Comparison of ENCODE assay signal across 17 cellular contexts in the genomic region with DNA sequence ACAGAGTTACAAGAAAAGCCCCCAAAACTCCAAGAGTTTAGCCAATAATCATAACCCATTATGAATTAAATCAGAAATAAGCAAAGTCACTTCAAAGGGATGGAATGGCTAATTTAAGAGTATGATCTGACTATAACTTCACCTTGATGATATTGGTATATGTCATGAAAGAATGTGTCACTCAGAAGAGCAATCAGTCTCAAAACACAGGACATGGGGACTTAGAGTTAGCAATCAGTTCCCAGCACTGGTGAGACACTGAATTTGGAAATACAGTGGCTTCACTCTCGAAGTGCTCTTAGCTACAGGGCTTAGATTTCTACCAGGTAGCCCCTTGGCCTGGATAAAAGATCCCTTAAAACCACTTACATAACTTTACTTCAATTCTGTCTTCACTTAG.
A peak's percentile ranks its signal among the peaks of the same experiment; 100 is the strongest.
DNase-seq lines count a peak whose midpoint lies in the region; ATAC-seq lines count a peak whose summit lies in the region.
"Had no signal": no experiment of that assay in that cellular context is flagged by ENCODE, and none has a peak within 500 bp of the region (broad histone marks: within the 10 kb centered on the region; RNA-seq: fewer than 3 reads in every experiment).

No MANE protein-coding gene starts in this region.

- peaks cover 39% of the 10 kb centered on the region for H3K4me1 ChIP-seq in ACC112 (ENCODE audit: control insufficient read depth, insufficient read depth, low read length, unreplicated experiment)

- H3K36me3 Mint-ChIP-seq in activated T-helper 17 cell treated with anti-CD3 and anti-CD28 coated beads, Interleukin-2, amount 50 U/mL, for 72 hours (ENCODE audit: low read depth), result no peaks in the 10 kb centered on the region
- no peaks in the 10 kb centered on the region for H3K36me3 Mint-ChIP-seq in stimulated activated effector memory CD8-positive, alpha-beta T cell treated with anti-CD3 and anti-CD28 coated beads, Interleukin-12 subunit alpha, Interleukin-12 subunit beta, amount 100 ng/mL, for 72 hours
- H3K36me3 Mint-ChIP-seq: CD4-positive, CD25-positive, alpha-beta regulatory T cell; CD8-positive, alpha-beta T cell had no signal

- H3K36me3 ChIP-seq in ACC112 (ENCODE audit: insufficient read depth, low read length), result no peaks in the 10 kb centered on the region
- H3K36me3 ChIP-seq: BLaER1 had no signal

- H3K9me3 Mint-ChIP-seq in activated T-helper 17 cell treated with anti-CD3 and anti-CD28 coated beads, Interleukin-2, amount 50 U/mL, for 72 hours, result no peaks in the 10 kb centered on the region
- H3K9me3 Mint-ChIP-seq in stimulated activated effector memory CD8-positive, alpha-beta T cell treated with anti-CD3 and anti-CD28 coated beads, Interleukin-12 subunit alpha, Interleukin-12 subunit beta, amount 100 ng/mL, for 72 hours, result no peaks in the 10 kb centered on the region
- H3K9me3 Mint-ChIP-seq: GM23338, H9 had no signal

- intact Hi-C loops in cardiac septum (cut with DNase I), result no loop called here

- peak overlapping the region; percentile 50 for H3K4me3 ChIP-seq in ACC112 (ENCODE audit: low read depth, low read length)
- H3K4me3 ChIP-seq: BLaER1, GM23338 had no signal

- no peak overlapping the region for H3K4me3 Mint-ChIP-seq in activated T-helper 17 cell treated with anti-CD3 and anti-CD28 coated beads, Interleukin-2, amount 50 U/mL, for 72 hours
- no peak overlapping the region for H3K4me3 Mint-ChIP-seq in stimulated activated effector memory CD8-positive, alpha-beta T cell treated with anti-CD3 and anti-CD28 coated beads, Interleukin-12 subunit alpha, Interleukin-12 subunit beta, amount 100 ng/mL, for 72 hours
- H3K4me3 Mint-ChIP-seq: B cell; CD4-positive, CD25-positive, alpha-beta regulatory T cell; CD8-positive, alpha-beta T cell; GM23338; H9 had no signal

- DNase-seq in RKO (ENCODE audit: low spot score), result peak; percentile 11
- no peak for DNase-seq in stimulated activated effector memory CD8-positive, alpha-beta T cell treated with anti-CD3 and anti-CD28 coated beads, Interleukin-12 subunit alpha, Interleukin-12 subunit beta, amount 100 ng/mL, for 72 hours (ENCODE audit: low spot score in 2 of 2)
- no peak for DNase-seq in cardiac septum (ENCODE audit: low spot score)
- DNase-seq: Caco-2; CD4-positive, CD25-positive, alpha-beta regulatory T cell; CD8-positive, alpha-beta T cell; DMS153; DND-41; H9 had no signal

- peak overlapping the region; percentile 89 for H3K27ac ChIP-seq in ACC112 (ENCODE audit: low read depth, low read length)
- H3K27ac ChIP-seq: BLaER1, C4-2B had no signal

- H3K4me1 Mint-ChIP-seq in activated T-helper 17 cell treated with anti-CD3 and anti-CD28 coated beads, Interleukin-2, amount 50 U/mL, for 72 hours, result no peaks in the 10 kb centered on the region
- H3K4me1 Mint-ChIP-seq in stimulated activated effector memory CD8-positive, alpha-beta T cell treated with anti-CD3 and anti-CD28 coated beads, Interleukin-12 subunit alpha, Interleukin-12 subunit beta, amount 100 ng/mL, for 72 hours, result peaks cover 6% of the 10 kb centered on the region
- H3K4me1 Mint-ChIP-seq: B cell; CD4-positive, CD25-positive, alpha-beta regulatory T cell had no signal

- peaks cover 4% of the 10 kb centered on the region for H3K27me3 Mint-ChIP-seq in activated T-helper 17 cell treated with anti-CD3 and anti-CD28 coated beads, Interleukin-2, amount 50 U/mL, for 72 hours

- H3K27me3 ChIP-seq in ACC112 (ENCODE audit: insufficient read depth, low read length), result no peaks in the 10 kb centered on the region
- H3K27me3 ChIP-seq: BLaER1 had no signal

- no peak overlapping the region for H3K27ac Mint-ChIP-seq in activated T-helper 17 cell treated with anti-CD3 and anti-CD28 coated beads, Interleukin-2, amount 50 U/mL, for 72 hours
- no peak overlapping the region for H3K27ac Mint-ChIP-seq in stimulated activated effector memory CD8-positive, alpha-beta T cell treated with anti-CD3 and anti-CD28 coated beads, Interleukin-12 subunit alpha, Interleukin-12 subunit beta, amount 100 ng/mL, for 72 hours
- H3K27ac Mint-ChIP-seq: B cell; CD4-positive, CD25-positive, alpha-beta regulatory T cell; CD8-positive, alpha-beta T cell; GM23338; H9 had no signal

- peak; percentile 40 for ATAC-seq in activated T-helper 17 cell treated with anti-CD3 and anti-CD28 coated beads, Interleukin-2, amount 50 U/mL, for 72 hours (replicated peaks)
- ATAC-seq in stimulated activated effector memory CD8-positive, alpha-beta T cell treated with anti-CD3 and anti-CD28 coated beads, Interleukin-12 subunit alpha, Interleukin-12 subunit beta, amount 100 ng/mL, for 72 hours, result peak; percentile 68
- ATAC-seq in HG03139 (IDR thresholded peaks at IDR 0.05; ENCODE audit: unreplicated experiment), result no peak
- ATAC-seq: CD8-positive, alpha-beta T cell; GM23338; HCT116 had no signal

- H3K79me2 ChIP-seq in ACC112 (ENCODE audit: control insufficient read depth, insufficient read depth, low read length, unreplicated experiment), result no peaks in the 10 kb centered on the region

- no peak overlapping the region for H2AFZ ChIP-seq in ACC112 (ENCODE audit: low read length, unreplicated experiment)
- H2AFZ ChIP-seq: GM23338 had no signal
